In the genomic region with DNA sequence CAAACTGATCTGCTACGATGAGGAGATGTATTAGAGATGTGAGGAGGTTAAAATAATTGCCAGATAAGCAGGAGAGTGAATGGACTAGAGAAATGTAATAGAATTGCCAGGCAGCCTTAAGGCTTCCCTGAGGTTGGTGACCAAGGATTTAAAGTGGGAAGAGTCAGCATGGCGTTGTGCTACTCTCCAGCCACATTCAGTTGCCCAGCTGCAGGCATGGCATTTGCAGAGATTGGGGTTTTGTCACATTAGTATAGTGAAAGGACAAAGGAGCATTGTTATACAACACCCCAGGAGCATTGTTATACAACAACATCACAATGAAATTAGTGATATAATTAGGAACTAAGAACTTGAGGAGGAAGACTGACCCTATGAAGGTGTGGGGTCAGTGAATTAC, we compare ENCODE assay signal across 1 cellular context.
TF ChIP-seq lines count a peak whose summit lies in the region.

No MANE protein-coding gene starts in this region.

TF ChIP-seq in GM23338, 12 proteins besides CTCF, POLR2A, EP300 and RAD21 (continued from another document):
- TF ChIP-seq, protein P1, sequence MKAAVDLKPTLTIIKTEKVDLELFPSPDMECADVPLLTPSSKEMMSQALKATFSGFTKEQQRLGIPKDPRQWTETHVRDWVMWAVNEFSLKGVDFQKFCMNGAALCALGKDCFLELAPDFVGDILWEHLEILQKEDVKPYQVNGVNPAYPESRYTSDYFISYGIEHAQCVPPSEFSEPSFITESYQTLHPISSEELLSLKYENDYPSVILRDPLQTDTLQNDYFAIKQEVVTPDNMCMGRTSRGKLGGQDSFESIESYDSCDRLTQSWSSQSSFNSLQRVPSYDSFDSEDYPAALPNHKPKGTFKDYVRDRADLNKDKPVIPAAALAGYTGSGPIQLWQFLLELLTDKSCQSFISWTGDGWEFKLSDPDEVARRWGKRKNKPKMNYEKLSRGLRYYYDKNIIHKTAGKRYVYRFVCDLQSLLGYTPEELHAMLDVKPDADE (IDR thresholded peaks at IDR 0.05) = no peak
- TF ChIP-seq EZH2 (IDR thresholded peaks at IDR 0.05; ENCODE audit: low read depth, unreplicated experiment) = no peak
- TF ChIP-seq, protein P2, sequence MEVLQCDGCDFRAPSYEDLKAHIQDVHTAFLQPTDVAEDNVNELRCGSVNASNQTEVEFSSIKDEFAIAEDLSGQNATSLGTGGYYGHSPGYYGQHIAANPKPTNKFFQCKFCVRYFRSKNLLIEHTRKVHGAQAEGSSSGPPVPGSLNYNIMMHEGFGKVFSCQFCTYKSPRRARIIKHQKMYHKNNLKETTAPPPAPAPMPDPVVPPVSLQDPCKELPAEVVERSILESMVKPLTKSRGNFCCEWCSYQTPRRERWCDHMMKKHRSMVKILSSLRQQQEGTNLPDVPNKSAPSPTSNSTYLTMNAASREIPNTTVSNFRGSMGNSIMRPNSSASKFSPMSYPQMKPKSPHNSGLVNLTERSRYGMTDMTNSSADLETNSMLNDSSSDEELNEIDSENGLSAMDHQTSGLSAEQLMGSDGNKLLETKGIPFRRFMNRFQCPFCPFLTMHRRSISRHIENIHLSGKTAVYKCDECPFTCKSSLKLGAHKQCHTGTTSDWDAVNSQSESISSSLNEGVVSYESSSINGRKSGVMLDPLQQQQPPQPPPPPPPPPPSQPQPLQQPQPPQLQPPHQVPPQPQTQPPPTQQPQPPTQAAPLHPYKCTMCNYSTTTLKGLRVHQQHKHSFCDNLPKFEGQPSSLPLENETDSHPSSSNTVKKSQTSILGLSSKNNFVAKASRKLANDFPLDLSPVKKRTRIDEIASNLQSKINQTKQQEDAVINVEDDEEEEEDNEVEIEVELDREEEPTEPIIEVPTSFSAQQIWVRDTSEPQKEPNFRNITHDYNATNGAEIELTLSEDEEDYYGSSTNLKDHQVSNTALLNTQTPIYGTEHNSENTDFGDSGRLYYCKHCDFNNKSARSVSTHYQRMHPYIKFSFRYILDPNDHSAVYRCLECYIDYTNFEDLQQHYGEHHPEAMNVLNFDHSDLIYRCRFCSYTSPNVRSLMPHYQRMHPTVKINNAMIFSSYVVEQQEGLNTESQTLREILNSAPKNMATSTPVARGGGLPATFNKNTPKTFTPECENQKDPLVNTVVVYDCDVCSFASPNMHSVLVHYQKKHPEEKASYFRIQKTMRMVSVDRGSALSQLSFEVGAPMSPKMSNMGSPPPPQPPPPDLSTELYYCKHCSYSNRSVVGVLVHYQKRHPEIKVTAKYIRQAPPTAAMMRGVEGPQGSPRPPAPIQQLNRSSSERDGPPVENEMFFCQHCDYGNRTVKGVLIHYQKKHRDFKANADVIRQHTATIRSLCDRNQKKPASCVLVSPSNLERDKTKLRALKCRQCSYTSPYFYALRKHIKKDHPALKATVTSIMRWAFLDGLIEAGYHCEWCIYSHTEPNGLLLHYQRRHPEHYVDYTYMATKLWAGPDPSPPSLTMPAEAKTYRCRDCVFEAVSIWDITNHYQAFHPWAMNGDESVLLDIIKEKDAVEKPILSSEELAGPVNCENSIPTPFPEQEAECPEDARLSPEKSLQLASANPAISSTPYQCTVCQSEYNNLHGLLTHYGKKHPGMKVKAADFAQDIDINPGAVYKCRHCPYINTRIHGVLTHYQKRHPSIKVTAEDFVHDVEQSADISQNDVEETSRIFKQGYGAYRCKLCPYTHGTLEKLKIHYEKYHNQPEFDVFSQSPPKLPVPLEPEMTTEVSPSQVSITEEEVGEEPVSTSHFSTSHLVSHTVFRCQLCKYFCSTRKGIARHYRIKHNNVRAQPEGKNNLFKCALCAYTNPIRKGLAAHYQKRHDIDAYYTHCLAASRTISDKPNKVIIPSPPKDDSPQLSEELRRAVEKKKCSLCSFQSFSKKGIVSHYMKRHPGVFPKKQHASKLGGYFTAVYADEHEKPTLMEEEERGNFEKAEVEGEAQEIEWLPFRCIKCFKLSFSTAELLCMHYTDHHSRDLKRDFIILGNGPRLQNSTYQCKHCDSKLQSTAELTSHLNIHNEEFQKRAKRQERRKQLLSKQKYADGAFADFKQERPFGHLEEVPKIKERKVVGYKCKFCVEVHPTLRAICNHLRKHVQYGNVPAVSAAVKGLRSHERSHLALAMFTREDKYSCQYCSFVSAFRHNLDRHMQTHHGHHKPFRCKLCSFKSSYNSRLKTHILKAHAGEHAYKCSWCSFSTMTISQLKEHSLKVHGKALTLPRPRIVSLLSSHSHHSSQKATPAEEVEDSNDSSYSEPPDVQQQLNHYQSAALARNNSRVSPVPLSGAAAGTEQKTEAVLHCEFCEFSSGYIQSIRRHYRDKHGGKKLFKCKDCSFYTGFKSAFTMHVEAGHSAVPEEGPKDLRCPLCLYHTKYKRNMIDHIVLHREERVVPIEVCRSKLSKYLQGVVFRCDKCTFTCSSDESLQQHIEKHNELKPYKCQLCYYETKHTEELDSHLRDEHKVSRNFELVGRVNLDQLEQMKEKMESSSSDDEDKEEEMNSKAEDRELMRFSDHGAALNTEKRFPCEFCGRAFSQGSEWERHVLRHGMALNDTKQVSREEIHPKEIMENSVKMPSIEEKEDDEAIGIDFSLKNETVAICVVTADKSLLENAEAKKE (CRISPR knock-in tag; IDR thresholded peaks at IDR 0.05) = no peak
